In the genomic region with DNA sequence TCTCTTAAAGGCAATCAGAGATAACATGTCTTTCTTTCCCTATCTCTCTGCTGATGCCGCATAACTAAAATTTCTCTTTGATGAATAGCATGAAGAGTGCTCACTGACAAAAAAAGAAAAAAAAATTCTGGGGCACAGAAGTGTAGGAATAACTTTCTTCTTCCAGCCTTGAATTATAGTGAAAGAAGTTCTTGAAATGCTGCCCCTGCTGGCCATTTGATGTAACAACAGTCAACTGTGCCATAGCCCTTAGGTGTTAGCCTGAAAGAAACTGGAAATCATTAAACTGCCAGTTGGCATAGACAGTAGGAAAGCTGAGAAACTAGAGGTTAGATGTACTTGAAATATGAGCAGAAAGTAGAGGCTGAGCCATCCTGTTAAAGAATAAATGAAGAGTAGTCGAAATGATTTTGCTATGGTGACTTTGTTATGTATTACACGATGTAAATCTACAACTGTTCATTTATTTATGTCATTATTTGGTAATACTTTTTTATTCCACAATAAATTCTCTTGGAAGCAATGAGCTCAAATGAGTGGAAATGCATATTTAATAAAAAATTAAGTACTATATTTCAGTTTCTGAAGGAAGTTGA, we compare ENCODE assay signal across 8 cellular contexts.
DNase-seq lines count a peak whose midpoint lies in the region; ATAC-seq and TF ChIP-seq lines count a peak whose summit lies in the region.

No MANE protein-coding gene starts in this region.

- DNase-seq in AG20443 (ENCODE audit: low spot score) (peak; percentile 47), NCI-H1694 (lab: John Stamatoyannopoulos, UW) (peak; percentile 58), hepatic stellate cell (ENCODE audit: low spot score) (peak; percentile 29)
- peak; percentile 21 for DNase-seq in activated naive CD4-positive, alpha-beta T cell treated with anti-CD3 and anti-CD28 coated beads, Interleukin-2, amount 50 U/mL, for 16 hours
- peak; percentile 7 to 27 for DNase-seq in stimulated activated CD4-positive, alpha-beta T cell treated with anti-CD3 and anti-CD28 coated beads, Interleukin-1b, Interleukin-23, amount 100 ng/mL, for 4 hours (ENCODE audit: low read depth in 2 of 2)
- DNase-seq in activated CD4-positive, CD25-positive, alpha-beta regulatory T cell treated with anti-CD3 and anti-CD28 coated beads, Interleukin-2, amount 50 U/mL, for 72 hours, result no peak

- no peak overlapping the region for H3K4me3 ChIP-seq in GM12875 (ENCODE audit: low read depth, low read length)

- TF ChIP-seq CTCF in GM12875 (IDR thresholded peaks at IDR 0.05; ENCODE audit: borderline replicate concordance, insufficient read depth, low read depth, low read length), result peak; percentile 71

- ATAC-seq in HG02623 (IDR thresholded peaks at IDR 0.05; ENCODE audit: unreplicated experiment), result no peak
